ENCODE assay signal across 15 cellular contexts in the genomic region with DNA sequence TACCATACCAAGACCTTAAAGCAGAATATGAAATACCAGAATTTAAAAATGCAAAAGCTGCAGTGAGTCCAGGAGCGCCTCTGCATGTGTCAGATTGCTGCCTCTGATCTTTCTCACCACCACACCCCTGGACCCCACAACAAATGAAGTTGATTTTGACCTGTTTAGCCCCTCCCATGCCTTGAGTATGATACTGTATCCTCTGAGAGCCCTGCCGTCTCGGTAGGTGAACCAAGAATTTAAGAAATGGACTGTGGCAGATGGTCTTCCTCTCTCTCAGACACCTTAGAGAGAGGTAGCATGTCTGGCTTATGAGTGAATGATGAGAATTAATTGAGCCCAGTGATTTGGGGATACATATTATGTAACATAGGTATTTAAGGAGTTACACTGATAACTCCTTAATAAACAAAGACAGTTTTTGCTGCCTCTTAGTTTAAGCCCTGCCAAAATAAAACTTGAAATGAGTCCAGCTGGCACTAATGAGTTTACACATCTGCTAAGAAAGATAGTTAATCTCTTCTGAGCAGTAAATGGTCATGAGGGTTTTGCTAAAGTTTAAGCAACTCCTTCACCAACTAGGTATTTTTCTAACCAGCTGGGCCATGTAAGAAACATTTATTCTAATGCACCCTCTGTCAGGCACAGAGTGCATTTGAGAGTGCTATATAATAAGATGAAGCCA. TPM values are rescaled to one million over a fixed set of nuclear protein-coding genes. Genes with fewer than 3 reads are reported as not detected.
"Had no signal": no experiment of that assay in that cellular context is flagged by ENCODE, and none has a peak within 500 bp of the region (broad histone marks: within the 10 kb centered on the region; RNA-seq: fewer than 3 reads in every experiment).

No MANE protein-coding gene starts in this region.

- H3K9me3 Mint-ChIP-seq: stimulated activated effector memory CD8-positive, alpha-beta T cell treated with anti-CD3 and anti-CD28 coated beads, Interleukin-12 subunit alpha, Interleukin-12 subunit beta, amount 100 ng/mL, for 72 hours had no signal

- H3K27ac Mint-ChIP-seq: activated naive CD8-positive, alpha-beta T cell; stimulated activated effector memory CD8-positive, alpha-beta T cell treated with anti-CD3 and anti-CD28 coated beads, Interleukin-12 subunit alpha, Interleukin-12 subunit beta, amount 100 ng/mL, for 72 hours had no signal

- H3K4me3 ChIP-seq: breast epithelium, dorsolateral prefrontal cortex, esophagus muscularis mucosa, transverse colon had no signal

- DNase-seq: activated CD4-positive, alpha-beta T cell treated with anti-CD3 and anti-CD28 coated beads, Interleukin-2, amount 50 U/mL, for 4 hours; activated effector memory CD4-positive, alpha-beta T cell treated with Interleukin-2 at 50 U/mL for 16 hours; activated T-cell treated with anti-CD3 and anti-CD28 coated beads, Interleukin-2, amount 50 U/mL, for 1 hour; dorsolateral prefrontal cortex; right cardiac atrium; transverse colon had no signal

- H3K36me3 Mint-ChIP-seq: activated naive CD8-positive, alpha-beta T cell; stimulated activated effector memory CD8-positive, alpha-beta T cell treated with anti-CD3 and anti-CD28 coated beads, Interleukin-12 subunit alpha, Interleukin-12 subunit beta, amount 100 ng/mL, for 72 hours had no signal

- H3K4me3 Mint-ChIP-seq: activated naive CD8-positive, alpha-beta T cell; stimulated activated effector memory CD8-positive, alpha-beta T cell treated with anti-CD3 and anti-CD28 coated beads, Interleukin-12 subunit alpha, Interleukin-12 subunit beta, amount 100 ng/mL, for 72 hours had no signal

RNA-seq across cellular contexts. Expression of gene TFPI2, which starts 4.6 kb away (rescaled TPM):
- total RNA-seq: T-helper 2 cell treated with Interferon-gamma antibody and Interleukin-4, amounts not matched to agents 100 ng/mL and 5 ng/mL, for 36 hours had no signal

RNA-seq across cellular contexts. Expression of gene GNGT1, which starts 11.3 kb away (rescaled TPM):
- total RNA-seq: breast epithelium; chondrocyte; esophagus muscularis mucosa; liver; posterior vena cava; right cardiac atrium; subcutaneous adipose tissue; T-helper 2 cell treated with Interferon-gamma antibody and Interleukin-4, amounts not matched to agents 100 ng/mL and 5 ng/mL, for 36 hours; transverse colon had no signal

RNA-seq across cellular contexts. Expression of gene GNG11, which starts 26.4 kb away (rescaled TPM):
- total RNA-seq: T-helper 2 cell treated with Interferon-gamma antibody and Interleukin-4, amounts not matched to agents 100 ng/mL and 5 ng/mL, for 36 hours had no signal
